ENCODE assay signal across 8 cellular contexts in genomic region chrX:129992181-129992580, GRCh38.
"Had no signal": no experiment of that assay in that cellular context is flagged by ENCODE, and none has a peak within 500 bp of the region (broad histone marks: within the 10 kb centered on the region; RNA-seq: fewer than 3 reads in every experiment).

No MANE protein-coding gene starts in this region.

- DNase-seq: GM23248, GOT3, H7, H9, HCEC 1CT, HFFc6 had no signal

- H3K9ac ChIP-seq: GM23248 had no signal

- H2AFZ ChIP-seq: GM23248, GM23338 had no signal

- H3K4me3 ChIP-seq: GM23248, GM23338, HAP-1 had no signal

- H3K27ac ChIP-seq: GM23248 had no signal

- H3K9me3 ChIP-seq: HAP-1 had no signal

- H3K4me2 ChIP-seq: GM23338 had no signal
